1 cellular context compared by ENCODE assay signal in the genomic region with DNA sequence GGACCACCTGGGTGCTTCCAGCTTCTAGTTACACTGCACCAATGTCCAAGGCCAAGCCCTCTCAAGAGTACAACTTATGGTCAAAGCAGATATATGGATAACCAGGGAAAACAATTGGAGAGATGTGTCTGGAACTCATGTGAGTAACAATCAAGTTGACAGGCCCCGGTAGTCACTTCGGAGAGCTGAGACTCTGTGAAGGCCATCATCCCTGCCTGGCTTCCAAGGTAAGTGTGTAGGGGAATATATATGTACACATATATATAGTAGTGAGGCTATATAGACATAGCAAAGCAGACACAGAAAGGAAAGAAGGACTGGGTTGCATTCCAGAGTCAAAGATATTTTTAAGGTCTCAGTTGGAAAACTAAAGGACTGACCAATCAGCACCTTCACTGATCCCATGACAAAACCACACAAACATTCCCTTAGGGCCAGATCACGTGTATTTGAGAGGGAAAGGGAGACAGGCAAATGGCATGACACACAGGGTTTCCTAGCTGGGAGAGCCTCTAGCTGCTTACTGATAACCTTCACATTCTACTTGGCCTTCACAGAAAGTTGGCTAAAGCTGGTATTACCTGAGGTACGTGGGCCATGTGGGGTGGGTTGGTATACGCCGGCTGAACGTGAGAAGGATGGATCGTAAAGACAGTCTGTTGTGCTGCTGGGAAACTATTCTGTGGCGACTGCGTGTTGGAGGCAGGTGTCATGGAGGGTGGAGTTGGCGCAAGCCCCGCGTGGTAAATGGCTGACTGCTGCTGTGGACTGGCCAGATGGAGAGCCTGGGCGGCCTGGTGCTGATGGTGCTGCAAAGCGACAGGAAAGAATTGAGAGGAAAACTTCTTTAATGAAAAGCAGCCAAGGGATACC.
TF ChIP-seq lines count a peak whose summit lies in the region.

No MANE protein-coding gene starts in this region.

TF ChIP-seq in GM23338, 12 proteins besides CTCF, POLR2A, EP300 and RAD21 (continued from another document):
- TF ChIP-seq, protein P1, sequence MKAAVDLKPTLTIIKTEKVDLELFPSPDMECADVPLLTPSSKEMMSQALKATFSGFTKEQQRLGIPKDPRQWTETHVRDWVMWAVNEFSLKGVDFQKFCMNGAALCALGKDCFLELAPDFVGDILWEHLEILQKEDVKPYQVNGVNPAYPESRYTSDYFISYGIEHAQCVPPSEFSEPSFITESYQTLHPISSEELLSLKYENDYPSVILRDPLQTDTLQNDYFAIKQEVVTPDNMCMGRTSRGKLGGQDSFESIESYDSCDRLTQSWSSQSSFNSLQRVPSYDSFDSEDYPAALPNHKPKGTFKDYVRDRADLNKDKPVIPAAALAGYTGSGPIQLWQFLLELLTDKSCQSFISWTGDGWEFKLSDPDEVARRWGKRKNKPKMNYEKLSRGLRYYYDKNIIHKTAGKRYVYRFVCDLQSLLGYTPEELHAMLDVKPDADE (IDR thresholded peaks at IDR 0.05): no peak
- TF ChIP-seq ZNF114 (CRISPR knock-in tag; IDR thresholded peaks at IDR 0.05): no peak
- TF ChIP-seq CREB1 (CRISPR knock-in tag; IDR thresholded peaks at IDR 0.05; ENCODE audit: low read depth): no peak
- TF ChIP-seq EZH2 (IDR thresholded peaks at IDR 0.05; ENCODE audit: low read depth, unreplicated experiment): no peak
- no peak for TF ChIP-seq EZH2phosphoT487 (IDR thresholded peaks at IDR 0.05; ENCODE audit: unreplicated experiment)
- TF ChIP-seq, protein P2, sequence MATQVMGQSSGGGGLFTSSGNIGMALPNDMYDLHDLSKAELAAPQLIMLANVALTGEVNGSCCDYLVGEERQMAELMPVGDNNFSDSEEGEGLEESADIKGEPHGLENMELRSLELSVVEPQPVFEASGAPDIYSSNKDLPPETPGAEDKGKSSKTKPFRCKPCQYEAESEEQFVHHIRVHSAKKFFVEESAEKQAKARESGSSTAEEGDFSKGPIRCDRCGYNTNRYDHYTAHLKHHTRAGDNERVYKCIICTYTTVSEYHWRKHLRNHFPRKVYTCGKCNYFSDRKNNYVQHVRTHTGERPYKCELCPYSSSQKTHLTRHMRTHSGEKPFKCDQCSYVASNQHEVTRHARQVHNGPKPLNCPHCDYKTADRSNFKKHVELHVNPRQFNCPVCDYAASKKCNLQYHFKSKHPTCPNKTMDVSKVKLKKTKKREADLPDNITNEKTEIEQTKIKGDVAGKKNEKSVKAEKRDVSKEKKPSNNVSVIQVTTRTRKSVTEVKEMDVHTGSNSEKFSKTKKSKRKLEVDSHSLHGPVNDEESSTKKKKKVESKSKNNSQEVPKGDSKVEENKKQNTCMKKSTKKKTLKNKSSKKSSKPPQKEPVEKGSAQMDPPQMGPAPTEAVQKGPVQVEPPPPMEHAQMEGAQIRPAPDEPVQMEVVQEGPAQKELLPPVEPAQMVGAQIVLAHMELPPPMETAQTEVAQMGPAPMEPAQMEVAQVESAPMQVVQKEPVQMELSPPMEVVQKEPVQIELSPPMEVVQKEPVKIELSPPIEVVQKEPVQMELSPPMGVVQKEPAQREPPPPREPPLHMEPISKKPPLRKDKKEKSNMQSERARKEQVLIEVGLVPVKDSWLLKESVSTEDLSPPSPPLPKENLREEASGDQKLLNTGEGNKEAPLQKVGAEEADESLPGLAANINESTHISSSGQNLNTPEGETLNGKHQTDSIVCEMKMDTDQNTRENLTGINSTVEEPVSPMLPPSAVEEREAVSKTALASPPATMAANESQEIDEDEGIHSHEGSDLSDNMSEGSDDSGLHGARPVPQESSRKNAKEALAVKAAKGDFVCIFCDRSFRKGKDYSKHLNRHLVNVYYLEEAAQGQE (IDR thresholded peaks at IDR 0.05; ENCODE audit: unreplicated experiment): no peak
- TF ChIP-seq ZNF331 (CRISPR knock-in tag; IDR thresholded peaks at IDR 0.05; ENCODE audit: low read depth): no peak
- no peak for TF ChIP-seq JUNB (IDR thresholded peaks at IDR 0.05; ENCODE audit: unreplicated experiment)
TF ChIP-seq in GM23338: peak in this region for 0.
